1 cellular context compared by ENCODE assay signal in the genomic region with DNA sequence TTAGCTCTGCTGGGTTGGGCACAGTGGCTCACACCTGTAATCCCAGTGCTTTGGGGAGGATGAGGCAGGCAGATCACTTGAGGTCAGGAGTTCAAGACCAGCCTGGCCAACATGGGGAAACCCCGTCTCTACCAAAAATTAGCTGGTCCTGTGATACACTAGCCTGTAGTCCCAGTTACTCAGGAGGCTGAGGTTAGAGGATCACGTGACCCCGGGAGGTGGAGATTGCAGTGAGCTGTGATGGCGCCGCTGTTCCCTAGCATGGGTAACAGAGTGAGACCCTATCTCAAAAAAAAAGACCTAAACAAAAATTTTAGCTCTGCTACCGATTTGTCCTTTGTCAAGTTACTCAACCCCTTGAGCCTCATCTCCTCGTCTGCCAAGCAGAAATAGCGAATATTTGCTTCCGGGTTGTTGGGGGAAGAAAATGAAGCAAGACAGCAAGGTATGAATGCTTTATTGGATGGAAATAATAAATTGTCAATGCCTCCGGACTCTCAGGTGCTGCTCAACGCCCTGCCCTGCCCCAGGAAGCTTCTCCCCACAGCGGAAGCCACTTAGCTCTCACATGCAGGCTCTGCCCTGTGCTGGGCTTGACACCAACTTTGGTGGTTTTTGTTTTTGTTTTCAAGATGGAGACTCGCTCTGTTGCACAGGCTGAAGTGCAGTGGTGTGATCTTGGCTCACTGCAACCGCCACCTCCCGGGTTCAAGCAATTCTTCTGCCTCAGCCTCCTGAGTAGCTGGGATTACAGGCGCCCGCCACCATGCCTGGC.
TF ChIP-seq lines count a peak whose summit lies in the region.

No MANE protein-coding gene starts in this region.

TF ChIP-seq in GM12878, 131 proteins besides CTCF, POLR2A, EP300 and RAD21 (continued from another document and continues in another):
- TF ChIP-seq ZBTB11 (CRISPR knock-in tag; IDR thresholded peaks at IDR 0.05) (peak; percentile 53; the same call in 1 of the 2 replicates), CREB1 (IDR thresholded peaks at IDR 0.05; ENCODE audit: low read depth) (no peak), POU2F2 (IDR thresholded peaks at IDR 0.05; ENCODE audit: borderline replicate concordance, low read depth, low read length) (no peak), PAX8 (IDR thresholded peaks at IDR 0.05) (0 out of 2 replicates have a peak, but pooled peaks have one; percentile 65), HDGF (IDR thresholded peaks at IDR 0.05) (peak; percentile 46; the same call in 1 of the 2 replicates), SUZ12 (IDR thresholded peaks at IDR 0.05; ENCODE audit: unreplicated experiment) (no peak), NFXL1 (IDR thresholded peaks at IDR 0.05; ENCODE audit: borderline replicate concordance) (no peak), MYC (IDR thresholded peaks at IDR 0.05; ENCODE audit: insufficient read depth, insufficient read length, insufficient replicate concordance, low read length, severe bottlenecking) (no peak), NR2F1 (conservative IDR thresholded peaks at IDR 0.05) (peak; percentile 67), RCOR1 (conservative IDR thresholded peaks at IDR 0.05; ENCODE audit: low read depth, low read length) (no peak), JUNB (IDR thresholded peaks at IDR 0.05) (no peak), GABPA (IDR thresholded peaks at IDR 0.05; ENCODE audit: low read depth) (peak; percentile 78), MTA3 (IDR thresholded peaks at IDR 0.05; ENCODE audit: borderline replicate concordance, low read length) (no peak), NFIC (IDR thresholded peaks at IDR 0.05; ENCODE audit: low read depth, low read length) (no peak), TARDBP (IDR thresholded peaks at IDR 0.05; ENCODE audit: borderline replicate concordance) (no peak), GATAD2B (conservative IDR thresholded peaks at IDR 0.05; ENCODE audit: low read depth) (no peak), MTA2 (IDR thresholded peaks at IDR 0.05; ENCODE audit: low read depth) (peak; percentile 27; the same call in 1 of the 2 replicates), POLR2AphosphoS2 (IDR thresholded peaks at IDR 0.05; ENCODE audit: low read depth, low read length) (no peak), IKZF1 (conservative IDR thresholded peaks at IDR 0.05) (0 out of 2 replicates have a peak, but pooled peaks have one; percentile 57), MEF2B (IDR thresholded peaks at IDR 0.05; ENCODE audit: partially characterized antibody, poor library complexity, severe bottlenecking) (no peak), ATF3 (IDR thresholded peaks at IDR 0.05; ENCODE audit: borderline replicate concordance, extremely low read depth, low read depth, low read length) (no peak), BRCA1 (IDR thresholded peaks at IDR 0.05; ENCODE audit: low read depth, low read length) (no peak), RAD51 (IDR thresholded peaks at IDR 0.05) (peak; percentile 99), YBX1 (IDR thresholded peaks at IDR 0.05) (no peak), TCF7 (IDR thresholded peaks at IDR 0.05; ENCODE audit: borderline replicate concordance) (no peak), CBX3 (IDR thresholded peaks at IDR 0.05; ENCODE audit: borderline replicate concordance, low read depth) (no peak), BCLAF1 (IDR thresholded peaks at IDR 0.05) (no peak), ATF7 (IDR thresholded peaks at IDR 0.05; ENCODE audit: low read depth) (no peak), SMARCA5 (IDR thresholded peaks at IDR 0.05) (no peak), TAF1 (IDR thresholded peaks at IDR 0.05; ENCODE audit: borderline replicate concordance, low read depth, low read length) (peak; percentile 40; the same call in 1 of the 2 replicates), RB1 (IDR thresholded peaks at IDR 0.05; ENCODE audit: borderline replicate concordance) (peak; percentile 14; the same call in 1 of the 2 replicates)
- TF ChIP-seq, protein P1, sequence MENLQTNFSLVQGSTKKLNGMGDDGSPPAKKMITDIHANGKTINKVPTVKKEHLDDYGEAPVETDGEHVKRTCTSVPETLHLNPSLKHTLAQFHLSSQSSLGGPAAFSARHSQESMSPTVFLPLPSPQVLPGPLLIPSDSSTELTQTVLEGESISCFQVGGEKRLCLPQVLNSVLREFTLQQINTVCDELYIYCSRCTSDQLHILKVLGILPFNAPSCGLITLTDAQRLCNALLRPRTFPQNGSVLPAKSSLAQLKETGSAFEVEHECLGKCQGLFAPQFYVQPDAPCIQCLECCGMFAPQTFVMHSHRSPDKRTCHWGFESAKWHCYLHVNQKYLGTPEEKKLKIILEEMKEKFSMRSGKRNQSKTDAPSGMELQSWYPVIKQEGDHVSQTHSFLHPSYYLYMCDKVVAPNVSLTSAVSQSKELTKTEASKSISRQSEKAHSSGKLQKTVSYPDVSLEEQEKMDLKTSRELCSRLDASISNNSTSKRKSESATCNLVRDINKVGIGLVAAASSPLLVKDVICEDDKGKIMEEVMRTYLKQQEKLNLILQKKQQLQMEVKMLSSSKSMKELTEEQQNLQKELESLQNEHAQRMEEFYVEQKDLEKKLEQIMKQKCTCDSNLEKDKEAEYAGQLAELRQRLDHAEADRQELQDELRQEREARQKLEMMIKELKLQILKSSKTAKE (IDR thresholded peaks at IDR 0.05; ENCODE audit: low read depth, poor library complexity, severe bottlenecking), result no peak
- TF ChIP-seq, protein P2, sequence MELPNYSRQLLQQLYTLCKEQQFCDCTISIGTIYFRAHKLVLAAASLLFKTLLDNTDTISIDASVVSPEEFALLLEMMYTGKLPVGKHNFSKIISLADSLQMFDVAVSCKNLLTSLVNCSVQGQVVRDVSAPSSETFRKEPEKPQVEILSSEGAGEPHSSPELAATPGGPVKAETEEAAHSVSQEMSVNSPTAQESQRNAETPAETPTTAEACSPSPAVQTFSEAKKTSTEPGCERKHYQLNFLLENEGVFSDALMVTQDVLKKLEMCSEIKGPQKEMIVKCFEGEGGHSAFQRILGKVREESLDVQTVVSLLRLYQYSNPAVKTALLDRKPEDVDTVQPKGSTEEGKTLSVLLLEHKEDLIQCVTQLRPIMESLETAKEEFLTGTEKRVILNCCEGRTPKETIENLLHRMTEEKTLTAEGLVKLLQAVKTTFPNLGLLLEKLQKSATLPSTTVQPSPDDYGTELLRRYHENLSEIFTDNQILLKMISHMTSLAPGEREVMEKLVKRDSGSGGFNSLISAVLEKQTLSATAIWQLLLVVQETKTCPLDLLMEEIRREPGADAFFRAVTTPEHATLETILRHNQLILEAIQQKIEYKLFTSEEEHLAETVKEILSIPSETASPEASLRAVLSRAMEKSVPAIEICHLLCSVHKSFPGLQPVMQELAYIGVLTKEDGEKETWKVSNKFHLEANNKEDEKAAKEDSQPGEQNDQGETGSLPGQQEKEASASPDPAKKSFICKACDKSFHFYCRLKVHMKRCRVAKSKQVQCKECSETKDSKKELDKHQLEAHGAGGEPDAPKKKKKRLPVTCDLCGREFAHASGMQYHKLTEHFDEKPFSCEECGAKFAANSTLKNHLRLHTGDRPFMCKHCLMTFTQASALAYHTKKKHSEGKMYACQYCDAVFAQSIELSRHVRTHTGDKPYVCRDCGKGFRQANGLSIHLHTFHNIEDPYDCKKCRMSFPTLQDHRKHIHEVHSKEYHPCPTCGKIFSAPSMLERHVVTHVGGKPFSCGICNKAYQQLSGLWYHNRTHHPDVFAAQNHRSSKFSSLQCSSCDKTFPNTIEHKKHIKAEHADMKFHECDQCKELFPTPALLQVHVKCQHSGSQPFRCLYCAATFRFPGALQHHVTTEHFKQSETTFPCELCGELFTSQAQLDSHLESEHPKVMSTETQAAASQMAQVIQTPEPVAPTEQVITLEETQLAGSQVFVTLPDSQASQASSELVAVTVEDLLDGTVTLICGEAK (IDR thresholded peaks at IDR 0.05; ENCODE audit: borderline replicate concordance), result peak; percentile 61; the same call in 1 of the 2 replicates
- TF ChIP-seq, protein P3, sequence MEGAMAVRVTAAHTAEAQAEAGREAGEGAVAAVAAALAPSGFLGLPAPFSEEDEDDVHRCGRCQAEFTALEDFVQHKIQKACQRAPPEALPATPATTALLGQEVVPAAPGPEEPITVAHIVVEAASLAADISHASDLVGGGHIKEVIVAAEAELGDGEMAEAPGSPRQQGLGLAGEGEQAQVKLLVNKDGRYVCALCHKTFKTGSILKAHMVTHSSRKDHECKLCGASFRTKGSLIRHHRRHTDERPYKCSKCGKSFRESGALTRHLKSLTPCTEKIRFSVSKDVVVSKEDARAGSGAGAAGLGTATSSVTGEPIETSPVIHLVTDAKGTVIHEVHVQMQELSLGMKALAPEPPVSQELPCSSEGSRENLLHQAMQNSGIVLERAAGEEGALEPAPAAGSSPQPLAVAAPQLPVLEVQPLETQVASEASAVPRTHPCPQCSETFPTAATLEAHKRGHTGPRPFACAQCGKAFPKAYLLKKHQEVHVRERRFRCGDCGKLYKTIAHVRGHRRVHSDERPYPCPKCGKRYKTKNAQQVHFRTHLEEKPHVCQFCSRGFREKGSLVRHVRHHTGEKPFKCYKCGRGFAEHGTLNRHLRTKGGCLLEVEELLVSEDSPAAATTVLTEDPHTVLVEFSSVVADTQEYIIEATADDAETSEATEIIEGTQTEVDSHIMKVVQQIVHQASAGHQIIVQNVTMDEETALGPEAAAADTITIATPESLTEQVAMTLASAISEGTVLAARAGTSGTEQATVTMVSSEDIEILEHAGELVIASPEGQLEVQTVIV (IDR thresholded peaks at IDR 0.05; ENCODE audit: borderline replicate concordance, partially characterized antibody), result no peak
- TF ChIP-seq, protein P4, sequence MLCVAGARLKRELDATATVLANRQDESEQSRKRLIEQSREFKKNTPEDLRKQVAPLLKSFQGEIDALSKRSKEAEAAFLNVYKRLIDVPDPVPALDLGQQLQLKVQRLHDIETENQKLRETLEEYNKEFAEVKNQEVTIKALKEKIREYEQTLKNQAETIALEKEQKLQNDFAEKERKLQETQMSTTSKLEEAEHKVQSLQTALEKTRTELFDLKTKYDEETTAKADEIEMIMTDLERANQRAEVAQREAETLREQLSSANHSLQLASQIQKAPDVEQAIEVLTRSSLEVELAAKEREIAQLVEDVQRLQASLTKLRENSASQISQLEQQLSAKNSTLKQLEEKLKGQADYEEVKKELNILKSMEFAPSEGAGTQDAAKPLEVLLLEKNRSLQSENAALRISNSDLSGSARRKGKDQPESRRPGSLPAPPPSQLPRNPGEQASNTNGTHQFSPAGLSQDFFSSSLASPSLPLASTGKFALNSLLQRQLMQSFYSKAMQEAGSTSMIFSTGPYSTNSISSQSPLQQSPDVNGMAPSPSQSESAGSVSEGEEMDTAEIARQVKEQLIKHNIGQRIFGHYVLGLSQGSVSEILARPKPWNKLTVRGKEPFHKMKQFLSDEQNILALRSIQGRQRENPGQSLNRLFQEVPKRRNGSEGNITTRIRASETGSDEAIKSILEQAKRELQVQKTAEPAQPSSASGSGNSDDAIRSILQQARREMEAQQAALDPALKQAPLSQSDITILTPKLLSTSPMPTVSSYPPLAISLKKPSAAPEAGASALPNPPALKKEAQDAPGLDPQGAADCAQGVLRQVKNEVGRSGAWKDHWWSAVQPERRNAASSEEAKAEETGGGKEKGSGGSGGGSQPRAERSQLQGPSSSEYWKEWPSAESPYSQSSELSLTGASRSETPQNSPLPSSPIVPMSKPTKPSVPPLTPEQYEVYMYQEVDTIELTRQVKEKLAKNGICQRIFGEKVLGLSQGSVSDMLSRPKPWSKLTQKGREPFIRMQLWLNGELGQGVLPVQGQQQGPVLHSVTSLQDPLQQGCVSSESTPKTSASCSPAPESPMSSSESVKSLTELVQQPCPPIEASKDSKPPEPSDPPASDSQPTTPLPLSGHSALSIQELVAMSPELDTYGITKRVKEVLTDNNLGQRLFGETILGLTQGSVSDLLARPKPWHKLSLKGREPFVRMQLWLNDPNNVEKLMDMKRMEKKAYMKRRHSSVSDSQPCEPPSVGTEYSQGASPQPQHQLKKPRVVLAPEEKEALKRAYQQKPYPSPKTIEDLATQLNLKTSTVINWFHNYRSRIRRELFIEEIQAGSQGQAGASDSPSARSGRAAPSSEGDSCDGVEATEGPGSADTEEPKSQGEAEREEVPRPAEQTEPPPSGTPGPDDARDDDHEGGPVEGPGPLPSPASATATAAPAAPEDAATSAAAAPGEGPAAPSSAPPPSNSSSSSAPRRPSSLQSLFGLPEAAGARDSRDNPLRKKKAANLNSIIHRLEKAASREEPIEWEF (IDR thresholded peaks at IDR 0.05; ENCODE audit: insufficient replicate concordance, low read depth, low read length), result no peak
